In genomic region chr2:130251865-130252620, GRCh38 we compare ENCODE assay signal across 16 cellular contexts. TPM values are rescaled to one million over a fixed set of nuclear protein-coding genes. Genes with fewer than 3 reads are reported as not detected.
DNase-seq lines count a peak whose midpoint lies in the region; ATAC-seq and TF ChIP-seq lines count a peak whose summit lies in the region.
"Had no signal": no experiment of that assay in that cellular context is flagged by ENCODE, and none has a peak within 500 bp of the region (broad histone marks: within the 10 kb centered on the region; RNA-seq: fewer than 3 reads in every experiment).

No MANE protein-coding gene starts in this region.

- H3K27me3 Mint-ChIP-seq in Calu3 (ENCODE audit: unreplicated experiment), result peaks cover 28% of the 10 kb centered on the region

- H3K4me2 ChIP-seq in neuronal stem cell (ENCODE audit: insufficient read depth, low read length, poor library complexity, severe bottlenecking), result no peak overlapping the region
- H3K4me2 ChIP-seq in trophoblast cell (ENCODE audit: low read length), result no peak overlapping the region

- peak overlapping the region; percentile 71 for H3K9ac ChIP-seq in NT2/D1 (ENCODE audit: insufficient read length, low read depth)
- H3K9ac ChIP-seq in neuronal stem cell (ENCODE audit: low read depth, low read length, poor library complexity), result no peak overlapping the region
- no peak overlapping the region for H3K9ac ChIP-seq in trophoblast cell (ENCODE audit: low read length)

- H3K4me1 Mint-ChIP-seq in Calu3 (ENCODE audit: low read depth, unreplicated experiment), result no peaks in the 10 kb centered on the region

- H3K4ac ChIP-seq in neuronal stem cell (ENCODE audit: low read length) (no peak overlapping the region), trophoblast cell (ENCODE audit: low read depth, low read length) (no peak overlapping the region)

- peaks cover 19% of the 10 kb centered on the region for H3K36me3 Mint-ChIP-seq in Calu3 (ENCODE audit: insufficient read depth, unreplicated experiment)

- no peak overlapping the region for H4K12ac ChIP-seq in trophoblast cell (ENCODE audit: low read depth, low read length)

- intact Hi-C loops in Calu3 (cut with micrococcal nuclease; ENCODE audit: unreplicated experiment), result no loop called here
- intact Hi-C loops in heart right ventricle (cut with DNase I), result no loop called here

- H3K9me3 Mint-ChIP-seq in Calu3 (ENCODE audit: low read depth, unreplicated experiment), result no peaks in the 10 kb centered on the region

- H2BK15ac ChIP-seq in neuronal stem cell (ENCODE audit: low read length), result no peak overlapping the region

- no peak overlapping the region for H4K8ac ChIP-seq in neuronal stem cell (ENCODE audit: low read depth, low read length)
- H4K8ac ChIP-seq in trophoblast cell (ENCODE audit: low read depth, low read length), result no peak overlapping the region

- H3K27ac Mint-ChIP-seq in Calu3 (ENCODE audit: unreplicated experiment), result peak overlapping the region; percentile 26

- no peak overlapping the region for H2BK120ac ChIP-seq in neuronal stem cell (ENCODE audit: low read depth, low read length)
- H2BK120ac ChIP-seq in trophoblast cell (ENCODE audit: insufficient read depth, low read length, poor library complexity), result no peak overlapping the region

- H2BK5ac ChIP-seq in neuronal stem cell (ENCODE audit: low read length) (no peak overlapping the region), trophoblast cell (ENCODE audit: low read depth, low read length, poor library complexity) (no peak overlapping the region)

- DNase-seq in Calu3, result peak; percentile 24
- DNase-seq in NT2/D1 (ENCODE audit: low read depth, low spot score), result no peak
- no peak for DNase-seq in heart right ventricle
- DNase-seq in neuronal stem cell (ENCODE audit: low spot score), result no peak
- no peak for DNase-seq in trophoblast cell
- no peak for DNase-seq in AML-193 (lab: John Stamatoyannopoulos, UW)
- DNase-seq: activated CD4-positive, CD25-positive, alpha-beta regulatory T cell; cortex of kidney; DMS79; MM.1S had no signal

- no TSS peak for BruUV-seq in Calu3 (replicated peaks; lab: Mats Ljungman, UMichigan)

- H2BK12ac ChIP-seq in neuronal stem cell (ENCODE audit: low read length) (peak overlapping the region; percentile 84), trophoblast cell (ENCODE audit: low read length) (no peak overlapping the region)

- H3K18ac ChIP-seq in neuronal stem cell (ENCODE audit: low read length), result peak overlapping the region; percentile 28
- no peak overlapping the region for H3K18ac ChIP-seq in trophoblast cell (ENCODE audit: low read length)

- 38 to 39% methylated on average over 46 of the region's 46 CpGs for WGBS in heart right ventricle, 2 donors
- no CpG with 5 or more reads among the region's 46 CpGs for WGBS in neuronal stem cell (ENCODE audit: extremely low coverage in 2 of 2, insufficient read length in 2 of 2, insufficient replicate concordance in 1 of 2), 2 donors
- no CpG with 5 or more reads among the region's 46 CpGs for WGBS in trophoblast cell (ENCODE audit: extremely low coverage, insufficient coverage, insufficient read length)

- H3K9me3 ChIP-seq in NT2/D1 (ENCODE audit: insufficient read depth, low read length), result no peaks in the 10 kb centered on the region
- H3K9me3 ChIP-seq in heart right ventricle, result no peaks in the 10 kb centered on the region
- H3K9me3 ChIP-seq in neuronal stem cell (replicated peaks in 1 of 2; ENCODE audit: control insufficient read depth in 2 of 2, insufficient read depth in 1 of 2, low read depth in 1 of 2, low read length in 2 of 2), result no peaks in the 10 kb centered on the region
- peaks cover 3% of the 10 kb centered on the region for H3K9me3 ChIP-seq in trophoblast cell (ENCODE audit: insufficient read depth, low read depth, low read length)
- H3K9me3 ChIP-seq: suprapubic skin had no signal

- H3K36me3 ChIP-seq in NT2/D1 (ENCODE audit: insufficient read depth, insufficient read length, low read length) (no peaks in the 10 kb centered on the region), heart right ventricle (no peaks in the 10 kb centered on the region), neuronal stem cell (replicated peaks in 1 of 2; ENCODE audit: control insufficient read depth in 2 of 2, insufficient read depth in 2 of 2, low read length in 2 of 2) (no peaks in the 10 kb centered on the region), trophoblast cell (ENCODE audit: control insufficient read depth in 1 of 2, insufficient read depth in 2 of 2, low read length in 2 of 2) (no peaks in the 10 kb centered on the region)
- H3K36me3 ChIP-seq: suprapubic skin had no signal

- H3K14ac ChIP-seq in neuronal stem cell (ENCODE audit: low read length) (peak overlapping the region; percentile 56), trophoblast cell (ENCODE audit: low read length) (no peak overlapping the region)

- peaks cover 52% of the 10 kb centered on the region for H3K27me3 ChIP-seq in NT2/D1 (ENCODE audit: insufficient read depth, insufficient read length)
- peaks cover 0 to 79% (median 54%) of the 10 kb centered on the region in 7 donors for H3K27me3 ChIP-seq in heart right ventricle
- peaks cover 0 to 10% (median 0%) of the 10 kb centered on the region in 3 experiments for H3K27me3 ChIP-seq in neuronal stem cell (ENCODE audit: control insufficient read depth in 3 of 3, insufficient read depth in 3 of 3, low read depth in 1 of 3, low read length in 3 of 3)
- no peaks in the 10 kb centered on the region for H3K27me3 ChIP-seq in trophoblast cell (ENCODE audit: insufficient read depth, low read length)

- ATAC-seq in heart right ventricle (peak in 4 of 8 donors; percentile 27 to 81 (median 56)), GM18907 (IDR thresholded peaks at IDR 0.05; ENCODE audit: unreplicated experiment) (no peak), GM18867 (IDR thresholded peaks at IDR 0.05; ENCODE audit: unreplicated experiment) (no peak)

- peak overlapping the region; percentile 68 for H3K4me3 Mint-ChIP-seq in Calu3 (ENCODE audit: low read depth, unreplicated experiment)

- H4K91ac ChIP-seq in neuronal stem cell (ENCODE audit: low read depth, low read length, poor library complexity) (peak overlapping the region; percentile 53), trophoblast cell (ENCODE audit: low read depth, low read length) (no peak overlapping the region)

- H3K79me2 ChIP-seq in trophoblast cell (ENCODE audit: control insufficient read depth, insufficient read depth, low read length, poor library complexity), result no peaks in the 10 kb centered on the region

- CTCF ChIA-PET in Calu3 (lab: Charles Lee), result interaction anchor here (1.0 kb wide), 1 partner anchor 36 kb away, joined by 3 read pairs; no protein-coding TSS in a partner anchor

- H3K4me3 ChIP-seq in NT2/D1 (ENCODE audit: insufficient read length, low read depth) (peak overlapping the region; percentile 80), heart right ventricle (peak overlapping the region in 7 of 10 donors; percentile 19 to 45 (median 37)), neuronal stem cell (ENCODE audit: low read length in 2 of 2) (no peak overlapping the region), trophoblast cell (ENCODE audit: low read depth, low read length) (no peak overlapping the region)

- H2AFZ ChIP-seq in neuronal stem cell (ENCODE audit: low read length) (no peak overlapping the region), trophoblast cell (ENCODE audit: insufficient read depth, low read length, poor library complexity) (no peak overlapping the region)

- no peak for TF ChIP-seq CTCF in Calu3 (IDR thresholded peaks at IDR 0.05; ENCODE audit: unreplicated experiment)
- TF ChIP-seq CTCF in heart right ventricle (IDR thresholded peaks at IDR 0.05), result no peak

- H3K4me1 ChIP-seq in NT2/D1 (ENCODE audit: insufficient read depth, insufficient read length), result peaks cover 3% of the 10 kb centered on the region
- peaks cover 0 to 7% (median 0%) of the 10 kb centered on the region in 9 donors for H3K4me1 ChIP-seq in heart right ventricle
- H3K4me1 ChIP-seq in neuronal stem cell (ENCODE audit: control insufficient read depth in 2 of 2, insufficient read depth in 1 of 2, low read depth in 1 of 2, low read length in 2 of 2), result no peaks in the 10 kb centered on the region
- H3K4me1 ChIP-seq in trophoblast cell (ENCODE audit: control insufficient read depth in 1 of 2, insufficient read depth in 2 of 2, low read length in 2 of 2), result no peaks in the 10 kb centered on the region

- H3K79me1 ChIP-seq in neuronal stem cell (ENCODE audit: low read depth, low read length) (no peaks in the 10 kb centered on the region), trophoblast cell (ENCODE audit: low read length) (no peaks in the 10 kb centered on the region)

- H3K23ac ChIP-seq in neuronal stem cell (ENCODE audit: low read depth, low read length, poor library complexity) (peak overlapping the region; percentile 89), trophoblast cell (ENCODE audit: low read length) (no peak overlapping the region)

- H2AK5ac ChIP-seq in neuronal stem cell (ENCODE audit: low read depth, low read length), result peak overlapping the region; percentile 63
- no peak overlapping the region for H2AK5ac ChIP-seq in trophoblast cell (ENCODE audit: low read length)

- H3K27ac ChIP-seq in heart right ventricle, result no peak overlapping the region
- H3K27ac ChIP-seq in neuronal stem cell (replicated peaks; ENCODE audit: low read length), result no peak overlapping the region
- no peak overlapping the region for H3K27ac ChIP-seq in trophoblast cell (ENCODE audit: low read depth, low read length)
- H3K27ac ChIP-seq: suprapubic skin had no signal

RNA-seq across cellular contexts. Expression of gene TUBA3E, which starts 53.8 kb away (rescaled TPM):
- total RNA-seq in Calu3 (2022) (not detected in 2 replicates), heart right ventricle (100 to 1,000 TPM in 1 of 10 donors, 10 to 100 TPM in 3, 1 to 10 TPM in 6; 2.3 to 109 (median 8.7) TPM)
- 100 to 1,000 TPM in 1 of 2 donors, 10 to 100 TPM in 1; 48.3 to 286 TPM for polyA plus RNA-seq in heart right ventricle
- not detected for polyA plus RNA-seq in neuronal stem cell (2013, experiment 1 of 2)
- polyA plus RNA-seq in neuronal stem cell (2013, experiment 2 of 2), result not detected
- not detected in 2 replicates for polyA plus RNA-seq in trophoblast cell (2013)
- total RNA-seq: epithelial cell of proximal tubule; suprapubic skin; T-helper 1 cell treated with Interleukin-12 subunit alpha and Interleukin-12 subunit beta and Interleukin-4 antibody, amounts not matched to agents 30 ng/mL and 1 ng/mL, for 36 hours had no signal
- polyA plus RNA-seq: BJ had no signal

Comparison
In these comparisons a context has a peak if more than half of its experiments do, and no peak if none do; other contexts are left out.
1. H3K4me3 ChIP-seq: peak in NT2/D1 (single experiment) and heart right ventricle (7 of 10); none in neuronal stem cell (0 of 2) and trophoblast cell (single experiment).